Comparison of ENCODE assay signal across 3 cellular contexts in genomic region chr20:48457261-48458002, GRCh38.
TF ChIP-seq lines count a peak whose summit lies in the region.

No MANE protein-coding gene starts in this region.

TF ChIP-seq in HepG2, 621 proteins besides CTCF, POLR2A, EP300 and RAD21 (continues in another document):
- TF ChIP-seq MEIS1 (CRISPR knock-in tag; IDR thresholded peaks at IDR 0.05; ENCODE audit: borderline replicate concordance) (no peak), ZNF207 (IDR thresholded peaks at IDR 0.05; ENCODE audit: borderline replicate concordance) (0 out of 2 replicates have a peak, but pooled peaks have one; percentile 63), SOX13 (IDR thresholded peaks at IDR 0.05) (no peak), SOX13 (CRISPR knock-in tag; conservative IDR thresholded peaks at IDR 0.05 in 1 of 2, IDR thresholded peaks at IDR 0.05 in 1 of 2) (no peak), ZBTB42 (CRISPR knock-in tag; IDR thresholded peaks at IDR 0.05) (no peak), MNT (IDR thresholded peaks at IDR 0.05) (peak; percentile 95), EZH2 (conservative IDR thresholded peaks at IDR 0.05; ENCODE audit: low read depth, low read length) (no peak), PCBP2 (optimal IDR thresholded peaks at IDR 0.05; ENCODE audit: low read depth, low read length, poor library complexity, severe bottlenecking) (no peak), NFAT5 (CRISPR knock-in tag; IDR thresholded peaks at IDR 0.05) (no peak), ZNF343 (CRISPR knock-in tag; IDR thresholded peaks at IDR 0.05) (no peak)

TF ChIP-seq in HEK293, 187 proteins besides CTCF, POLR2A, EP300 and RAD21:
- peak; percentile 14 for TF ChIP-seq ZBTB26 (tag by site-specific recombination; optimal IDR thresholded peaks at IDR 0.05)
- TF ChIP-seq ZFHX2 (tag by site-specific recombination; conservative IDR thresholded peaks at IDR 0.05) = peak; percentile 95
- TF ChIP-seq HIC1 (tag by site-specific recombination; IDR thresholded peaks at IDR 0.05) = no peak
- no peak for TF ChIP-seq AEBP2 (tag by site-specific recombination; IDR thresholded peaks at IDR 0.05; ENCODE audit: borderline replicate concordance)
- TF ChIP-seq EGR2 (tag by site-specific recombination; IDR thresholded peaks at IDR 0.05; ENCODE audit: low read depth) = peak; percentile 95
- no peak for TF ChIP-seq ZNF341 (tag by site-specific recombination; IDR thresholded peaks at IDR 0.05; ENCODE audit: low read depth)
TF ChIP-seq in HEK293: peak in this region for 3.

TF ChIP-seq in H1, 55 proteins besides CTCF, POLR2A, EP300 and RAD21 (continued from another document):
- TF ChIP-seq SIN3A (conservative IDR thresholded peaks at IDR 0.05 in 1 of 2, IDR thresholded peaks at IDR 0.05 in 1 of 2; ENCODE audit: low read depth in 1 of 2, low read length in 2 of 2) (no peak), TBP (IDR thresholded peaks at IDR 0.05; ENCODE audit: low read depth, low read length) (no peak), CBX8 (IDR thresholded peaks at IDR 0.05; ENCODE audit: borderline replicate concordance, low read depth, low read length) (no peak), CHD7 (IDR thresholded peaks at IDR 0.05; ENCODE audit: insufficient replicate concordance, low read length) (no peak), ATF2 (IDR thresholded peaks at IDR 0.05; ENCODE audit: low read length) (no peak), PHF8 (conservative IDR thresholded peaks at IDR 0.05; ENCODE audit: low read depth, low read length) (no peak), SP2 (IDR thresholded peaks at IDR 0.05; ENCODE audit: low read length) (no peak), CHD1 (IDR thresholded peaks at IDR 0.05; ENCODE audit: low read depth, low read length) (no peak), CBX5 (IDR thresholded peaks at IDR 0.05; ENCODE audit: low read depth, low read length) (no peak), EGR1 (IDR thresholded peaks at IDR 0.05; ENCODE audit: borderline replicate concordance, low read depth, low read length) (no peak), KDM4A (IDR thresholded peaks at IDR 0.05; ENCODE audit: low read depth, low read length, severe bottlenecking) (no peak), NANOG (IDR thresholded peaks at IDR 0.05; ENCODE audit: insufficient read depth, low read depth, low read length, poor library complexity, severe bottlenecking) (no peak), KDM5A (IDR thresholded peaks at IDR 0.05; ENCODE audit: low read length) (no peak)
